Comparison of ENCODE assay signal across 1 cellular context in the genomic region with DNA sequence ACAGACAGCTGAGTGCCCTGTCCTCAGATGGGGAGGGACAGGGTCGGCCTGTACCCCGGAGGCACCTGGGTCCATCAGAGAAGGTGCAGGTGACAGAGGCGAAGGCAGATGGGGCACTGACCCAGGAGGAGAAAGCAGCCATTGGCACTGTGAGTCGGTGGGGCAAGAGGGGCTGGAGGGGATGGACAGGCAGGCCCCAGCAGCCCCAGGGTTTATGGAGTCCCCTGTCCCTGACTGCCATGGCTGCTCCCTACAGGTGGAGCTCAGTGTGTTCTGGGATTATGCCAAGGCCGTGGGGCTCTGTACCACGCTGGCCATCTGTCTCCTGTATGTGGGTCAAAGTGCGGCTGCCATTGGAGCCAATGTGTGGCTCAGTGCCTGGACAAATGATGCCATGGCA.
TF ChIP-seq lines count a peak whose summit lies in the region.

No MANE protein-coding gene starts in this region.

TF ChIP-seq in HepG2, 621 proteins besides CTCF, POLR2A, EP300 and RAD21:
- 0 out of 2 replicates have a peak, but pooled peaks have one; percentile 33 for TF ChIP-seq HNRNPL (IDR thresholded peaks at IDR 0.05; ENCODE audit: low read depth, low read length)
- TF ChIP-seq, protein P1, sequence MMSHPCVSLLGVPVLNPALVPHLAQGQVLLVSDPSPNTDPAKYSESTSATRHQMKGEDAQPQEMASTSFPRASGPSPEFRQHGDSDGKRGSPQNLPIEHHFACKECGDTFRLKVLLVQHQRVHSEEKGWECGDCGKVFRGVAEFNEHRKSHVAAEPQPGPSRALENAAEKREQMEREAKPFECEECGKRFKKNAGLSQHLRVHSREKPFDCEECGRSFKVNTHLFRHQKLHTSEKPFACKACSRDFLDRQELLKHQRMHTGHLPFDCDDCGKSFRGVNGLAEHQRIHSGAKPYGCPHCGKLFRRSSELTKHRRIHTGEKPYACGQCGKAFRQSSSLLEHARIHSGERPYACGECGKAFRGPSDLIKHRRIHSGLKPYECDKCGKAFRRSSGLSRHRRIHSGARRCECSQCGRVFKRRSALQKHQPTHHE (CRISPR knock-in tag; IDR thresholded peaks at IDR 0.05; ENCODE audit: borderline replicate concordance) = no peak
